Comparison of ENCODE assay signal across 1 cellular context in the genomic region with DNA sequence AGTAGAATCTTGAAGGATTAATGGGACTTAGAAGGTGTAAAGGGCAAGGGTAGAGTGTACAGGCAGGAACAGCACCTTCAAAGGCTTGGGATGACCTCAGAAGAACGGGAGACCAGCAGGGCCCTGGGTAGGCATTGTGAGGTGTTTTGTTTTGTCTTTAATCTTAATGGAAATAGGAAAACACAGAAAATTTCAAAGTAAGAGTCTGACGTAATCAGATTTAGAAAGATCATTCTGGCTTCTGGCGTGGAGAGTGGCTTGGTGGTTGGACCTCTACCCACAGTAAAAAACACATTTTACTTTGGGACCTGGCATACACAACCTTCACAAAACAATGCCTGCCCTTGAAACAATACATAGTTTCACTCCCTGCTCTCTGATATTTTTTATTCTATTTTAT.
TF ChIP-seq lines count a peak whose summit lies in the region.

No MANE protein-coding gene starts in this region.

TF ChIP-seq in K562, 482 proteins besides CTCF, POLR2A, EP300 and RAD21:
- TF ChIP-seq ZNF766 (CRISPR knock-in tag; conservative IDR thresholded peaks at IDR 0.05) (0 out of 2 replicates have a peak, but pooled peaks have one; percentile 33), TAL1 (IDR thresholded peaks at IDR 0.05) (no peak), MYNN (IDR thresholded peaks at IDR 0.05) (peak; percentile 97), MYNN (CRISPR knock-in tag; IDR thresholded peaks at IDR 0.05) (no peak)
